ENCODE assay signal across 9 cellular contexts in genomic region chr1:182588460-182589396, GRCh38. TPM values are rescaled to one million over a fixed set of nuclear protein-coding genes. Genes with fewer than 3 reads are reported as not detected.
DNase-seq lines count a peak whose midpoint lies in the region; ATAC-seq, FAIRE-seq and TF ChIP-seq lines count a peak whose summit lies in the region.
"Had no signal": no experiment of that assay in that cellular context is flagged by ENCODE, and none has a peak within 500 bp of the region (broad histone marks: within the 10 kb centered on the region; RNA-seq: fewer than 3 reads in every experiment).

Gene RNASEL (minus strand): TSS chr1:182589256. CDS start chr1:182586806, 2,450 bp downstream.

- CTCF ChIA-PET in CD8-positive, alpha-beta T cell (lab: Charles Lee), result interaction anchor here (1.0 to 4.9 kb wide), 4 partner anchors 10 to 195 kb away, joined by 5 to 47 read pairs (median 26); partner anchors contain the start of gene RGS16

- peak; percentile 92 for ATAC-seq in CD8-positive, alpha-beta T cell
- ATAC-seq in HG03378 (IDR thresholded peaks at IDR 0.05; ENCODE audit: unreplicated experiment) (peak; percentile 82), omental fat pad (ENCODE audit: low FRiP score) (peak; percentile 94)

- no peaks in the 10 kb centered on the region for H3K9me3 Mint-ChIP-seq in CD8-positive, alpha-beta T cell
- H3K9me3 Mint-ChIP-seq in activated naive CD8-positive, alpha-beta T cell (ENCODE audit: low read depth), result no peaks in the 10 kb centered on the region

- H3K4me1 Mint-ChIP-seq in CD8-positive, alpha-beta T cell (ENCODE audit: low read depth), result peaks cover 53% of the 10 kb centered on the region
- H3K4me1 Mint-ChIP-seq in activated naive CD8-positive, alpha-beta T cell (ENCODE audit: low read depth), result peaks cover 59% of the 10 kb centered on the region

- H3K4me3 Mint-ChIP-seq in CD8-positive, alpha-beta T cell, result peak within 1 kb of the TSS; percentile 94
- peak within 1 kb of the TSS; percentile 98 for H3K4me3 Mint-ChIP-seq in activated naive CD8-positive, alpha-beta T cell

- no peaks in the 10 kb centered on the region for H3K9me3 ChIP-seq in CD8-positive, alpha-beta T cell (ENCODE audit: low read length)
- H3K9me3 ChIP-seq in SJCRH30 (replicated peaks), result no peaks in the 10 kb centered on the region

- peaks cover 3% of the 10 kb centered on the region for H3K27me3 Mint-ChIP-seq in CD8-positive, alpha-beta T cell (ENCODE audit: low read depth)
- H3K27me3 Mint-ChIP-seq in activated naive CD8-positive, alpha-beta T cell, result no peaks in the 10 kb centered on the region

- peak within 1 kb of the TSS; percentile 96 for H3K27ac ChIP-seq in CD8-positive, alpha-beta T cell (ENCODE audit: low read depth, low read length)
- no peak within 1 kb of the TSS for H3K27ac ChIP-seq in SJCRH30

- H3K4me3 ChIP-seq in CD8-positive, alpha-beta T cell (ENCODE audit: low read depth, low read length), result peak within 1 kb of the TSS; percentile 78
- peak within 1 kb of the TSS; percentile 60 for H3K4me3 ChIP-seq in SJCRH30

- H3K36me3 Mint-ChIP-seq in CD8-positive, alpha-beta T cell, result peaks cover 44% of the 10 kb centered on the region
- peaks cover 7% of the 10 kb centered on the region for H3K36me3 Mint-ChIP-seq in activated naive CD8-positive, alpha-beta T cell

- peak; percentile 24 to 74 (median 48) for DNase-seq in CD8-positive, alpha-beta T cell
- DNase-seq in GM19240 (ENCODE audit: insufficient read length, low spot score) (peak; percentile 55), SJCRH30 (no peak), head of caudate nucleus (peak; percentile 48 to 93 (median 80)), omental fat pad (ENCODE audit: low spot score) (peak; percentile 51), urothelium cell line (ENCODE audit: low spot score) (peak; percentile 73)

- no peaks in the 10 kb centered on the region for H3K27me3 ChIP-seq in CD8-positive, alpha-beta T cell (ENCODE audit: insufficient read depth, low read length)
- H3K27me3 ChIP-seq in SJCRH30, result no peaks in the 10 kb centered on the region

- intact Hi-C loops in CD8-positive, alpha-beta T cell (cut with DNase I, micrococcal nuclease), result loop anchor here (1.0 to 5.0 kb wide), 9 partner anchors 198 to 1956 kb away; partner anchors contain the start of genes DHX9 (in 2 of the 2), GLUL (in 1 of the 2), NPL (in 1 of the 2) and SMG7 (in 1 of the 2)
- intact Hi-C loops in head of caudate nucleus (cut with DNase I), result no loop called here

- peaks cover 45% of the 10 kb centered on the region for H3K4me1 ChIP-seq in CD8-positive, alpha-beta T cell (ENCODE audit: insufficient read depth, low read length)
- H3K4me1 ChIP-seq in SJCRH30, result no peaks in the 10 kb centered on the region

- peaks cover 6% of the 10 kb centered on the region for H3K36me3 ChIP-seq in CD8-positive, alpha-beta T cell (ENCODE audit: insufficient read depth, low read length)
- H3K36me3 ChIP-seq in SJCRH30, result no peaks in the 10 kb centered on the region

- FAIRE-seq in urothelium cell line (lab: Jason Lieb, UNC), result no peak
- FAIRE-seq: frontal cortex had no signal

- POLR2A ChIA-PET in CD8-positive, alpha-beta T cell (lab: Charles Lee), result interaction anchor here (0.8 to 1.8 kb wide), 7 partner anchors 14 to 251 kb away, joined by 3 to 7 read pairs (median 4); partner anchors contain the start of genes NPL and RGS16

- peak within 1 kb of the TSS; percentile 99 for H3K27ac Mint-ChIP-seq in CD8-positive, alpha-beta T cell
- H3K27ac Mint-ChIP-seq in activated naive CD8-positive, alpha-beta T cell, result peak within 1 kb of the TSS; percentile 97

- TF ChIP-seq CTCF in CD8-positive, alpha-beta T cell (IDR thresholded peaks at IDR 0.05), result no peak
- no peak for TF ChIP-seq CTCF in omental fat pad (IDR thresholded peaks at IDR 0.05)

RNA-seq across cellular contexts. Expression of gene RNASEL, which starts in this region (rescaled TPM):
- total RNA-seq in CD8-positive, alpha-beta T cell, result 1 to 10 TPM; 1.5 to 1.7 TPM
- total RNA-seq in SJCRH30 (2014; rRNA removed; shearing (Covaris generic)), result 1.2 and 1.5 TPM in 2 replicates
- 10 to 100 TPM in 2 of 4 donors, 1 to 10 TPM in 2; 4.8 to 12.6 (median 9.4) TPM for total RNA-seq in omental fat pad

Comparison
In these comparisons a context has a peak if more than half of its experiments do, and no peak if none do; other contexts are left out.
1. DNase-seq: peak in CD8-positive, alpha-beta T cell (7 of 7), GM19240 (single experiment), head of caudate nucleus (42 of 42), omental fat pad (single experiment) and urothelium cell line (single experiment); none in SJCRH30 (0 of 2).
2. Peak in every context shown above with its lines, with median percentiles within 50 percentile points of each other: ATAC-seq.